In the genomic region with DNA sequence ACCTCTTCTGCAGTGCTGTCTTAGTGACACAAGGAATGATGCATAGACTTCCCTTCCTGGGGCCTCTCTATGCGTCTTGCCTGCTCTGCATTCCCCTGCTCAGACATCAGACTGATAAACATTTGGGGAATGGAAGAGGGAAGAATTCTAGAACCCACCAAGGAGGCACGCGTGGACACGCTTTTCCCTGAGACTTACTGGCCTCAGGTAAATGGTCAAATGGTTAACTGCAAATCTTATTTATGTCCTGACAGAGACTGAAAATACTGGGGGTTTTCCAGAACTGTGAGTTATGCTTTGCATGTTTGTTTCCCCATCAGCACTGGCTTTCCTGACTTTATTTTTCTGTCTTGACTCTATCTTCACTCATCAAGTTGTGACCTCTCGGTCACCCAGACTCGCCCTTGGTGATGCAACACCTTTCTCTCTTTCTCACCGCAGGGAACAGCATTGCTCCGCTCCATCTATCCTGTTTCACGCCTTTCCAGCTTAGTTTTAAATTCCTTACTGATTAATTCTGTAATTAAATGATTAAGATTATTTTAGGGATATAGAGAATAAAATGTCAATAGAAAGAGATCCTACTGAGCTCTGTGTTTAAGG, we compare ENCODE assay signal across 30 cellular contexts.
A peak's percentile ranks its signal among the peaks of the same experiment; 100 is the strongest.
DNase-seq lines count a peak whose midpoint lies in the region; ATAC-seq, FAIRE-seq and TF ChIP-seq lines count a peak whose summit lies in the region.
"Had no signal": no experiment of that assay in that cellular context is flagged by ENCODE, and none has a peak within 500 bp of the region (broad histone marks: within the 10 kb centered on the region; RNA-seq: fewer than 3 reads in every experiment).

No MANE protein-coding gene starts in this region.

- no peak overlapping the region for H3K56ac ChIP-seq in H1 (replicated peaks; ENCODE audit: insufficient read length, low read depth, low read length)

- H2AFZ ChIP-seq in H1 (ENCODE audit: low read length): no peak overlapping the region

- no peak for TF ChIP-seq RAD21 in H1 (IDR thresholded peaks at IDR 0.05 in 1 of 2, conservative IDR thresholded peaks at IDR 0.05 in 1 of 2; ENCODE audit: low read depth in 2 of 2, low read length in 2 of 2)

- no peak overlapping the region for H4K8ac ChIP-seq in H1 (ENCODE audit: extremely low read depth, insufficient read depth, low read length)

- H2AK5ac ChIP-seq in H1 (ENCODE audit: low read depth, low read length): no peak overlapping the region

- no peak overlapping the region for H2BK120ac ChIP-seq in H1 (replicated peaks; ENCODE audit: low read depth, low read length)

- no peak overlapping the region for H3K27ac ChIP-seq in H1 (ENCODE audit: low read depth, low read length)
- H3K27ac ChIP-seq: 22Rv1, KMS-11, SK-N-MC, testis had no signal

- DNase-seq in DMS 273 (lab: John Stamatoyannopoulos, UW; ENCODE audit: unreplicated experiment) (peak; percentile 3), DMS 273 treated with DMSO at 0.1 percent for 48 hours (lab: John Stamatoyannopoulos, UW) (no peak), H1 (ENCODE audit: low read depth in 1 of 2, low spot score in 2 of 2) (no peak), KBM-7 (no peak), GM12891 (ENCODE audit: insufficient read length, low spot score) (no peak), HuH-7.5 (ENCODE audit: low spot score) (no peak)
- DNase-seq: activated CD4-positive, alpha-beta T cell treated with anti-CD3 and anti-CD28 coated beads, Interleukin-2, amount 50 U/mL, for 48 hours; anterior cingulate cortex; caudate nucleus; CD4-positive, CD25-positive, alpha-beta regulatory T cell; dermis blood vessel endothelial cell; GOT3; hypothalamus; immature natural killer cell; midbrain; natural killer cell; NCI-H1436 treated with DMSO at 0.1 percent for 48 hours; NCI-H82; RPMI8226; stimulated activated CD4-positive, alpha-beta T cell treated with anti-CD3 and anti-CD28 coated beads, Interleukin-15, amount 100 ng/mL, for 24 hours; stimulated activated naive CD8-positive, alpha-beta T cell treated with anti-CD3 and anti-CD28 coated beads, Interleukin-15, Interleukin-2, amounts not matched to agents 100 U/mL and 50 U/mL, for 24 hours; testis had no signal

- in situ Hi-C loops in KBM-7 (cut with MboI; ENCODE audit: low pct_unique_long_range_greater_than_20kb, low sequenced_read_pairs): no loop called here

- H3K79me1 ChIP-seq in H1 (ENCODE audit: low read depth, low read length): no peaks in the 10 kb centered on the region

- no peaks in the 10 kb centered on the region for H3K79me2 ChIP-seq in H1 (ENCODE audit: control insufficient read depth in 1 of 2, insufficient read depth in 2 of 2, low read length in 2 of 2)

- CTCF ChIA-PET in H1 (lab: Charles Lee; ENCODE audit: partially characterized antibody): interaction anchor here (1.0 kb wide), 1 partner anchor 12 kb away, joined by 3 read pairs; no protein-coding TSS in a partner anchor

- no peak overlapping the region for H2BK20ac ChIP-seq in H1 (ENCODE audit: low read length)

- no peak for FAIRE-seq in H1 (lab: Jason Lieb, UNC)
- no peak for FAIRE-seq in GM12891 (lab: Jason Lieb, UNC)
- FAIRE-seq: TTC549 had no signal

- WGBS in H1 (ENCODE audit: extremely low coverage in 1 of 2, insufficient coverage in 1 of 2, insufficient read length in 1 of 2, insufficient replicate concordance in 2 of 2, low coverage in 1 of 2, low lambda C conversion rate in 2 of 2, missing lambda C conversion rate in 1 of 2), 2 experiments: 90% methylated on average over 9 of the region's 9 CpGs; no CpG with 5 or more reads in 1 of the 2 experiments

- H3K18ac ChIP-seq in H1 (ENCODE audit: extremely low read depth, low read length): no peak overlapping the region

- no peaks in the 10 kb centered on the region for H4K20me1 ChIP-seq in H1 (replicated peaks in 1 of 2; ENCODE audit: control insufficient read depth in 1 of 2, insufficient read depth in 2 of 2, low read length in 2 of 2)

- H3K9ac ChIP-seq in H1 (replicated peaks in 1 of 4; ENCODE audit: extremely low read depth in 1 of 4, low read depth in 3 of 4, low read length in 3 of 4): no peak overlapping the region
- H3K9ac ChIP-seq: KMS-11 had no signal

- H3K4me3 ChIP-seq in H1 (ENCODE audit: extremely low read depth in 1 of 4, insufficient read depth in 2 of 4, low read depth in 3 of 4, low read length in 4 of 4): no peak overlapping the region
- H3K4me3 ChIP-seq: SK-N-MC, testis had no signal

- no peaks in the 10 kb centered on the region for H3K36me3 ChIP-seq in H1 (ENCODE audit: control insufficient read depth in 2 of 4, insufficient read depth in 4 of 4, low read length in 3 of 4)

- peak; percentile 66 for ATAC-seq in HG03439 (IDR thresholded peaks at IDR 0.05; ENCODE audit: unreplicated experiment)
- no peak for ATAC-seq in GM21528 (IDR thresholded peaks at IDR 0.05; ENCODE audit: low FRiP score, unreplicated experiment)
- ATAC-seq: activated naive CD4-positive, alpha-beta T cell treated with anti-CD3 and anti-CD28 coated beads, Interleukin-2, amount 50 U/mL, for 72 hours; left lobe of liver; natural killer cell; stimulated activated naive CD8-positive, alpha-beta T cell treated with anti-CD3 and anti-CD28 coated beads, Interleukin-15, Interleukin-2, amounts not matched to agents 100 U/mL and 50 U/mL, for 24 hours had no signal

- no peaks in the 10 kb centered on the region for H3K23me2 ChIP-seq in H1 (ENCODE audit: low read depth, low read length)

- no peak overlapping the region for H4K5ac ChIP-seq in H1 (ENCODE audit: insufficient read length, low read depth, low read length)

- no peaks in the 10 kb centered on the region for H3K9me3 ChIP-seq in H1 (ENCODE audit: insufficient read depth in 2 of 2, low read depth in 1 of 2, low read length in 1 of 2)
- H3K9me3 ChIP-seq: testis had no signal

- no peak overlapping the region for H3K4ac ChIP-seq in H1 (replicated peaks; ENCODE audit: insufficient read length, low read depth, low read length)

- no peaks in the 10 kb centered on the region for H3K27me3 ChIP-seq in H1 (replicated peaks in 1 of 4; ENCODE audit: control insufficient read depth in 3 of 4, extremely low read depth in 1 of 4, insufficient read depth in 3 of 4, low read length in 3 of 4)
- H3K27me3 ChIP-seq: testis had no signal

- TF ChIP-seq CTCF in H1 (IDR thresholded peaks at IDR 0.05; ENCODE audit: control extremely low read depth in 1 of 3, insufficient read depth in 1 of 3, low read depth in 1 of 3, low read length in 3 of 3): no peak

- TF ChIP-seq POLR2A in H1 (IDR thresholded peaks at IDR 0.05; ENCODE audit: control extremely low read depth in 1 of 2, low read depth in 2 of 2, low read length in 2 of 2) (no peak), GM12891 (IDR thresholded peaks at IDR 0.05; ENCODE audit: low read depth, low read length) (no peak)

- H3K14ac ChIP-seq in H1 (ENCODE audit: insufficient read length): no peak overlapping the region

- POLR2A ChIA-PET in H1 (lab: Charles Lee; ENCODE audit: partially characterized antibody): no interaction called here

- H3K4me1 ChIP-seq in H1 (replicated peaks in 1 of 4; ENCODE audit: control insufficient read depth in 3 of 4, insufficient read depth in 4 of 4, low read length in 3 of 4): peaks cover 0 to 10% (median 3%) of the 10 kb centered on the region in 4 experiments; a peak in 4 of 7 replicates

- H3K23ac ChIP-seq in H1 (ENCODE audit: insufficient read length): no peak overlapping the region

- no peak overlapping the region for H2BK5ac ChIP-seq in H1 (ENCODE audit: low read depth, low read length)

- no peak overlapping the region for H2BK12ac ChIP-seq in H1 (ENCODE audit: low read depth, low read length)

- TF ChIP-seq EP300 in H1 (IDR thresholded peaks at IDR 0.05; ENCODE audit: borderline replicate concordance in 1 of 2, low read depth in 2 of 2, low read length in 2 of 2): no peak

- no peak overlapping the region for H4K91ac ChIP-seq in H1 (replicated peaks; ENCODE audit: insufficient read length, low read length)

- no peak overlapping the region for H3K4me2 ChIP-seq in H1 (ENCODE audit: insufficient read depth in 1 of 2, low read depth in 2 of 2, low read length in 2 of 2)
- H3K4me2 ChIP-seq: KMS-11 had no signal

- H2BK15ac ChIP-seq in H1 (ENCODE audit: low read length): no peak overlapping the region

TF ChIP-seq in H1, 55 proteins besides CTCF, POLR2A, EP300 and RAD21:
- TF ChIP-seq CTBP2 (IDR thresholded peaks at IDR 0.05; ENCODE audit: borderline replicate concordance, insufficient read depth, insufficient read length, low read length) (no peak), CEBPB (IDR thresholded peaks at IDR 0.05; ENCODE audit: low read depth, low read length) (peak; percentile 67), BACH1 (IDR thresholded peaks at IDR 0.05; ENCODE audit: low read length) (no peak), ZNF274 (IDR thresholded peaks at IDR 0.05; ENCODE audit: borderline replicate concordance, extremely low read depth, low read length) (no peak)
- TF ChIP-seq, protein P1, sequence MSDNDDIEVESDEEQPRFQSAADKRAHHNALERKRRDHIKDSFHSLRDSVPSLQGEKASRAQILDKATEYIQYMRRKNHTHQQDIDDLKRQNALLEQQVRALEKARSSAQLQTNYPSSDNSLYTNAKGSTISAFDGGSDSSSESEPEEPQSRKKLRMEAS (IDR thresholded peaks at IDR 0.05): no peak

TF ChIP-seq in GM12891, 5 proteins besides CTCF, POLR2A, EP300 and RAD21:
- TF ChIP-seq POU2F2 (IDR thresholded peaks at IDR 0.05; ENCODE audit: low read depth, low read length) (no peak), SPI1 (IDR thresholded peaks at IDR 0.05; ENCODE audit: low read depth, low read length) (no peak), PAX5 (IDR thresholded peaks at IDR 0.05; ENCODE audit: insufficient read depth, low read length, severe bottlenecking) (no peak), TAF1 (IDR thresholded peaks at IDR 0.05; ENCODE audit: low read depth, low read length) (no peak), POLR2AphosphoS5 (IDR thresholded peaks at IDR 0.05; ENCODE audit: low read depth, low read length) (no peak)
